Comparison of ENCODE assay signal across 10 cellular contexts in genomic region chr17:43591750-43592562, GRCh38. TPM values are rescaled to one million over a fixed set of nuclear protein-coding genes. Genes with fewer than 3 reads are reported as not detected.
DNase-seq lines count a peak whose midpoint lies in the region; ATAC-seq and TF ChIP-seq lines count a peak whose summit lies in the region.
"Had no signal": no experiment of that assay in that cellular context is flagged by ENCODE, and none has a peak within 500 bp of the region (broad histone marks: within the 10 kb centered on the region; RNA-seq: fewer than 3 reads in every experiment).

No MANE protein-coding gene starts in this region.

- no peaks in the 10 kb centered on the region for H3K27me3 ChIP-seq in breast epithelium

- H3K4me3 ChIP-seq in breast epithelium (peak overlapping the region in 2 of 3 donors; percentile 7 to 49), skin epidermis (no peak overlapping the region)

- H3K9me3 ChIP-seq in breast epithelium: no peaks in the 10 kb centered on the region

- TF ChIP-seq POLR2A in breast epithelium (IDR thresholded peaks at IDR 0.05): no peak

- peaks cover 0 to 4% of the 10 kb centered on the region in 2 donors for H3K4me1 ChIP-seq in breast epithelium

- no peak for ATAC-seq in HG03097 (IDR thresholded peaks at IDR 0.05; ENCODE audit: low FRiP score, unreplicated experiment)
- ATAC-seq in stimulated activated naive CD8-positive, alpha-beta T cell treated with anti-CD3 and anti-CD28 coated beads, Interleukin-15, Interleukin-2, amounts not matched to agents 100 U/mL and 50 U/mL, for 24 hours: no peak

- H3K27ac ChIP-seq in breast epithelium (peak overlapping the region; percentile 71 to 85), skin epidermis (peak overlapping the region in 20 of 21 experiments; percentile 59 to 91 (median 79))

- DNase-seq in H4 (ENCODE audit: low spot score) (peak; percentile 49), breast epithelium (ENCODE audit: low spot score in 2 of 2) (peak; percentile 35 to 61), kidney glomerular epithelial cell (lab: John Stamatoyannopoulos, UW) (peak; percentile 92), T-helper 9 cell (no peak), amygdala (lab: John Stamatoyannopoulos, UW) (no peak)
- DNase-seq in stimulated activated naive CD8-positive, alpha-beta T cell treated with anti-CD3 and anti-CD28 coated beads, Interleukin-15, Interleukin-2, amounts not matched to agents 100 U/mL and 50 U/mL, for 24 hours: no peak
- DNase-seq: caudate nucleus, T-helper 1 cell had no signal

- intact Hi-C loops in breast epithelium (cut with DNase I; ENCODE audit: low total_unique reads): no loop called here

- TF ChIP-seq CTCF in breast epithelium (IDR thresholded peaks at IDR 0.05): no peak

- H3K36me3 ChIP-seq in breast epithelium: no peaks in the 10 kb centered on the region

RNA-seq across cellular contexts. Expression of gene ETV4, which starts 45.8 kb away (rescaled TPM):
- 8.1 and 8.9 TPM in 2 replicates for total RNA-seq in H4 (2014; rRNA removed; shearing (Covaris generic))
- total RNA-seq in breast epithelium: 1 to 10 TPM in 2 of 3 donors, not detected in 1; 2.0 to 2.9 TPM

Comparison
In these comparisons a context has a peak if more than half of its experiments do, and no peak if none do; other contexts are left out.
1. DNase-seq: peak in H4 (single experiment), breast epithelium (2 of 2) and kidney glomerular epithelial cell (single experiment); none in T-helper 9 cell (single experiment), amygdala (0 of 56) and stimulated activated naive CD8-positive, alpha-beta T cell treated with anti-CD3 and anti-CD28 coated beads, Interleukin-15, Interleukin-2, amounts not matched to agents 100 U/mL and 50 U/mL, for 24 hours (single experiment).
2. H3K4me3 ChIP-seq: peak in breast epithelium (2 of 3); none in skin epidermis (0 of 7).